Comparison of ENCODE assay signal across 9 cellular contexts in the genomic region with DNA sequence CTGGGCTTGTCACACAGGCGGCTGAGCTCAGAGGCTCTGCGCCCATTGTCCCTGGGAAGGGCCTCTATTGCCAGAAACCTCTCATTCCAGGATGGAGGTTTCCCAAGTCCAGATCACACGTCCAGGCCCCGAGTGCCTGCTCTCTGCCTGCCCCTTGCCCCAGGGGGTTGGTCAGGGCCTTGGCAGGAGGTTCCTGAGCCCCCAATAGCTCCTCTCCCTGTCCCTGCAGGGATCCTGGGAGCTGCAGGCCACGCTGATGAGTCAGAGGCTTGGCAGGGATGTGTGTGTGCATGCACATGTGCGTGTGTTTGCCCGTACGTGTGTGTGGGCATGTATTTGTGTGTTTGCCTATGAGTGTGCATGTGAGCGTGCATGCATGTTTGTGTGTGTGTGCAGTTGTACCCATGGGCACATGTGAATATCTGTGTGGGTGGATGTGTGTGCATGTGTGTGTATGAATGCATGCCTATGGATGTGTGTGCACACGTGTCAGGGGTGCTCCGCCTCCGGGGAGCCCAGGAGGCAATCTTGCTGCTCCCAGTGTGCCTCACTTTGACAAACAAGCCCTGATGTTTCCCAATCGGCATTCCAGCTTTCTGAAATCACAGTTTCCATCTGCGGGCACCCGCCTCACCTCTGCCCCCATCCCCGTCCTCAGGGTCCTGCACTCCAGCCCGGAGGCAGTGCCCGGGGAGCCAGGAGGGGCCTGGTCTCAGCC.
DNase-seq lines count a peak whose midpoint lies in the region; ATAC-seq and TF ChIP-seq lines count a peak whose summit lies in the region.
"Had no signal": no experiment of that assay in that cellular context is flagged by ENCODE, and none has a peak within 500 bp of the region (broad histone marks: within the 10 kb centered on the region; RNA-seq: fewer than 3 reads in every experiment).

No MANE protein-coding gene starts in this region.

- peak overlapping the region; percentile 58 to 77 for H3K27ac ChIP-seq in esophagus (ENCODE audit: low read depth in 2 of 2, low read length in 1 of 2)
- H3K27ac ChIP-seq in neural cell (ENCODE audit: low read length): no peak overlapping the region

- peaks cover 5 to 23% of the 10 kb centered on the region in 2 donors for H3K4me1 ChIP-seq in esophagus (ENCODE audit: control insufficient read depth in 2 of 2, insufficient read depth in 2 of 2, low read length in 1 of 2)

- no peaks in the 10 kb centered on the region for H4K20me1 ChIP-seq in neural cell (ENCODE audit: insufficient read depth)

- TF ChIP-seq EP300 in neural cell (conservative IDR thresholded peaks at IDR 0.05; ENCODE audit: poor library complexity, severe bottlenecking): no peak

- no peak for TF ChIP-seq CTCF in neural cell (IDR thresholded peaks at IDR 0.05; ENCODE audit: poor library complexity, severe bottlenecking)

- H3K79me2 ChIP-seq in neural cell (replicated peaks; ENCODE audit: insufficient read depth, low read length): no peaks in the 10 kb centered on the region

- no peaks in the 10 kb centered on the region for H3K9me3 ChIP-seq in esophagus (ENCODE audit: control insufficient read depth in 2 of 2, insufficient read depth in 1 of 2, low read depth in 1 of 2, low read length in 1 of 2)
- no peaks in the 10 kb centered on the region for H3K9me3 ChIP-seq in neural cell (ENCODE audit: low read length)

- H3K27me3 ChIP-seq in esophagus (ENCODE audit: control insufficient read depth in 1 of 2, insufficient read depth in 2 of 2, low read length in 2 of 2): no peaks in the 10 kb centered on the region
- no peaks in the 10 kb centered on the region for H3K27me3 ChIP-seq in neural cell (ENCODE audit: insufficient read depth, low read depth, low read length)

- H3K4me2 ChIP-seq in neural cell (ENCODE audit: low read length): no peak overlapping the region

- H3K4me3 ChIP-seq in esophagus (ENCODE audit: low read depth in 1 of 2, low read length in 2 of 2): no peak overlapping the region
- no peak overlapping the region for H3K4me3 ChIP-seq in neural cell (ENCODE audit: low read length)

- H3F3A ChIP-seq in neural cell (ENCODE audit: insufficient read depth, low read length, poor library complexity, severe bottlenecking): no peaks in the 10 kb centered on the region

- H3K9me2 ChIP-seq in neural cell (ENCODE audit: insufficient read depth, low read length): no peaks in the 10 kb centered on the region

- DNase-seq in AG08396 (ENCODE audit: low spot score) (peak; percentile 96), NCI-H2107 treated with DMSO at 0.1 percent for 48 hours (lab: John Stamatoyannopoulos, UW; ENCODE audit: unreplicated experiment) (peak; percentile 54), DMS114 treated with DMSO at 0.1 percent for 48 hours (lab: John Stamatoyannopoulos, UW; ENCODE audit: unreplicated experiment) (no peak), T-helper 9 cell (no peak), NCI-H774 (lab: John Stamatoyannopoulos, UW) (no peak)
- DNase-seq: activated CD4-positive, CD25-positive, alpha-beta regulatory T cell had no signal

- peak overlapping the region; percentile 36 for H3K9ac ChIP-seq in neural cell (ENCODE audit: low read length)

- no peak overlapping the region for H2AFZ ChIP-seq in neural cell (ENCODE audit: low read depth, low read length)

- peaks cover 0 to 4% of the 10 kb centered on the region in 2 donors for H3K36me3 ChIP-seq in esophagus (ENCODE audit: control insufficient read depth in 2 of 2, insufficient read depth in 2 of 2, low read length in 1 of 2)
- H3K36me3 ChIP-seq in neural cell (ENCODE audit: insufficient read depth, low read length): no peaks in the 10 kb centered on the region

- ATAC-seq in GM19467 (IDR thresholded peaks at IDR 0.05; ENCODE audit: unreplicated experiment): no peak

- WGBS in esophagus, 2 donors: 21 to 29% methylated on average over 18 of the region's 18 CpGs

- no peak for TF ChIP-seq RAD21 in neural cell (conservative IDR thresholded peaks at IDR 0.05)

TF ChIP-seq in neural cell, 6 proteins besides CTCF, POLR2A, EP300 and RAD21:
- TF ChIP-seq EZH2 (IDR thresholded peaks at IDR 0.05; ENCODE audit: borderline replicate concordance, insufficient read depth, low read length, poor library complexity, severe bottlenecking): no peak
- TF ChIP-seq REST (IDR thresholded peaks at IDR 0.05; ENCODE audit: borderline replicate concordance): no peak
- no peak for TF ChIP-seq SMC3 (conservative IDR thresholded peaks at IDR 0.05; ENCODE audit: poor library complexity)
- TF ChIP-seq TAF1 (IDR thresholded peaks at IDR 0.05; ENCODE audit: low read depth): no peak
- TF ChIP-seq MXI1 (conservative IDR thresholded peaks at IDR 0.05; ENCODE audit: poor library complexity, severe bottlenecking): no peak
- TF ChIP-seq POLR2AphosphoS5 (IDR thresholded peaks at IDR 0.05): no peak
TF ChIP-seq in neural cell: peak in this region for 0.

Comparison
In these comparisons a context has a peak if more than half of its experiments do, and no peak if none do; other contexts are left out.
1. DNase-seq: peak in AG08396 (single experiment) and NCI-H2107 treated with DMSO at 0.1 percent for 48 hours (single experiment); none in DMS114 treated with DMSO at 0.1 percent for 48 hours (single experiment), T-helper 9 cell (single experiment) and NCI-H774 (single experiment).